8 cellular contexts compared by ENCODE assay signal in the genomic region with DNA sequence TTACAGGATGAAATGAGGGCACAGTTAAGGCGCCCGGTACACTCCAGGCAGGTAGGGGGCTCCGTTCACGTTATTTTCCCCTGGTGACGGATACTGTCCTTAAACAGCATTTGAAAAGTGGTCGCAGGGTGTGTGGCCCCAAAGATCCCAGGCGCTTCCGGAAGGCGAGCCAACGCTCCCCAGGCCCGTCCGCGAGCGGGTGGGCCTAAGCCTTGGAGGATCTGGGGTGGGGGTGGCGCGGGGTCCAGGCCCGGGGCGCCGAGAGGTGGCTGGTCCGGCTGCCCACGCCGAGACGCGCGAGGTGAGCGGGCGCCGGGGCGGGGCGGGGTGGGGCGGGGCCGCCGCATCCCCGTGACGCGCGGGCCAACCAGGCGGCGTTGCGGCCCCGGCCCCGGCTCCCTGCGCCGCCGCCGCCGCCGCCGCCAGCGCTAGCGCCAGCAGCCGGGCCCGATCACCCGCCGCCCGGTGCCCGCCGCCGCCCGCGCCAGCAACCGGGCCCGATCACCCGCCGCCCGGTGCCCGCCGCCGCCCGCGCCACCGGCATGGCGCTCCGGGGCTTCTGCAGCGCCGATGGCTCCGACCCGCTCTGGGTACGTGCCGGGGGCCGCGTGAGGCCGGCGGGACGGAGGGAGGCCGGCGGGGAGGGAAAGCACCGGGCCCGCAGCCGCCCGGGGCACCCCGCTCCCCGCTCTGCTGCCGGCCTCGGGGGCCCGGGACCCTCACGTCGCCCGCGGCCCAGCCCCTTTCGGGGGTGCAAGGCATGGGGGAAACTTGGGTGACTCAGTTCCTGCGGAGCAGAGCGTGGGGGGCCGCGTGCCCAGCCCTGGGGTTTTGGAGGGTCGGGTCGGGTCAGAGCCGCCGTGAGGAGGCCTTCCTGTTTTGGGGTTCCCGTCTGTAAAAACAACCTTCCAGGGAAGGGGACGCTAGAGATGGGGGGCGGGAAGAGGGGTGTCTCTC. TPM values are rescaled to one million over a fixed set of nuclear protein-coding genes. Genes with fewer than 3 reads are reported as not detected.
A peak's percentile ranks its signal among the peaks of the same experiment; 100 is the strongest.
DNase-seq lines count a peak whose midpoint lies in the region; ATAC-seq, FAIRE-seq and TF ChIP-seq lines count a peak whose summit lies in the region.

A gene (plus strand): TSS at position 407 of the 957 bp plus-strand sequence. CDS start 136 bp downstream, at position 543.

- H3K9me3 ChIP-seq in HUES6 (ENCODE audit: control insufficient read depth, insufficient read depth, low read depth, low read length) (no peaks in the 10 kb centered on the region), breast epithelium (no peaks in the 10 kb centered on the region), kidney (ENCODE audit: control insufficient read depth in 1 of 2, low read length in 2 of 2) (no peaks in the 10 kb centered on the region)

- DNase-seq in AG20443 (ENCODE audit: low spot score) = peak; percentile 91
- peak; percentile 83 for DNase-seq in GM19239 (ENCODE audit: insufficient read length, low spot score)
- DNase-seq in UCSD-AML1 (lab: John Stamatoyannopoulos, UW; ENCODE audit: unreplicated experiment) = peak; percentile 63
- no peak for DNase-seq in breast epithelium (ENCODE audit: low spot score in 2 of 2)
- peak; percentile 76 for DNase-seq in kidney
- peak; percentile 48 to 52 for DNase-seq in stimulated activated CD4-positive, alpha-beta T cell treated with anti-CD3 and anti-CD28 coated beads, Interleukin-1b, Interleukin-23, amount 100 ng/mL, for 4 hours (ENCODE audit: low read depth in 2 of 2)

- H3K27ac ChIP-seq in HUES6 (ENCODE audit: low read depth, low read length) (peak within 1 kb of the TSS; percentile 54; the same call in 1 of the 2 replicates), breast epithelium (peak within 1 kb of the TSS; percentile 75 to 83), kidney (ENCODE audit: low read depth in 2 of 2, low read length in 2 of 2) (peak within 1 kb of the TSS; percentile 19 to 49)

- intact Hi-C loops in breast epithelium (cut with DNase I; ENCODE audit: low total_unique reads) (loop anchor here (10.0 kb wide), 1 partner anchor 65 kb away; a partner anchor contains a TSS), kidney (cut with DNase I) (no loop called here)

- TF ChIP-seq CTCF in breast epithelium (IDR thresholded peaks at IDR 0.05) = no peak
- no peak for TF ChIP-seq CTCF in kidney (IDR thresholded peaks at IDR 0.05; ENCODE audit: borderline replicate concordance, extremely low read depth, insufficient read depth)

- no peak for ATAC-seq in HG03469 (IDR thresholded peaks at IDR 0.05; ENCODE audit: unreplicated experiment)

- FAIRE-seq in GM19239 (lab: Jason Lieb, UNC) (no peak), kidney (lab: Jason Lieb, UNC) (no peak)

- peaks cover 10% of the 10 kb centered on the region for H3K4me1 ChIP-seq in HUES6 (ENCODE audit: control insufficient read depth, insufficient read depth, low read length)
- H3K4me1 ChIP-seq in breast epithelium = no peaks in the 10 kb centered on the region
- H3K4me1 ChIP-seq in kidney (ENCODE audit: control insufficient read depth in 1 of 2, insufficient read depth in 1 of 2, low read depth in 1 of 2, low read length in 2 of 2) = peaks cover 0 to 8% of the 10 kb centered on the region in 2 donors

- H3K4me3 ChIP-seq in HUES6 (ENCODE audit: low read depth, low read length) (peak within 1 kb of the TSS; percentile 80), breast epithelium (peak within 1 kb of the TSS; percentile 74 to 97 (median 81)), kidney (ENCODE audit: low read length in 2 of 2) (peak within 1 kb of the TSS; percentile 76 to 82)

- no peak for TF ChIP-seq POLR2A in breast epithelium (IDR thresholded peaks at IDR 0.05)

- H3K27me3 ChIP-seq in HUES6 (ENCODE audit: control insufficient read depth, insufficient read depth, low read length) (no peaks in the 10 kb centered on the region), breast epithelium (no peaks in the 10 kb centered on the region)

- H3K36me3 ChIP-seq in HUES6 (ENCODE audit: control insufficient read depth, insufficient read depth, low read length) = no peaks in the 10 kb centered on the region
- H3K36me3 ChIP-seq in breast epithelium = no peaks in the 10 kb centered on the region
- no peaks in the 10 kb centered on the region for H3K36me3 ChIP-seq in kidney (ENCODE audit: control insufficient read depth in 1 of 2, insufficient read depth in 2 of 2, low read length in 2 of 2)

- H3K9ac ChIP-seq in HUES6 (ENCODE audit: low read length) = peak within 1 kb of the TSS; percentile 85
- H3K9ac ChIP-seq in kidney (ENCODE audit: low read length in 2 of 2) = peak within 1 kb of the TSS; percentile 86 to 92

RNA-seq across cellular contexts. Expression of the gene that starts here (rescaled TPM):
- total RNA-seq in breast epithelium (10 to 100 TPM; 14.6 to 26.9 (median 21.3) TPM), kidney (29.7 TPM)
- 4.6 TPM for polyA plus RNA-seq in kidney (ENCODE audit: insufficient read depth, low read depth, low replicate concordance)

Comparison
In these comparisons a context has a peak if more than half of its experiments do, and no peak if none do; other contexts are left out.
1. DNase-seq: peak in AG20443 (single experiment), GM19239 (single experiment), UCSD-AML1 (single experiment), kidney (single experiment) and stimulated activated CD4-positive, alpha-beta T cell treated with anti-CD3 and anti-CD28 coated beads, Interleukin-1b, Interleukin-23, amount 100 ng/mL, for 4 hours (2 of 2); none in breast epithelium (0 of 2).
2. Peak in every context shown above with its lines, with median percentiles within 50 percentile points of each other: H3K27ac ChIP-seq and H3K4me3 ChIP-seq.